In genomic region chr2:101146535-101146934, GRCh38 we compare ENCODE assay signal across 22 cellular contexts.
"Had no signal": no experiment of that assay in that cellular context is flagged by ENCODE, and none has a peak within 500 bp of the region (broad histone marks: within the 10 kb centered on the region; RNA-seq: fewer than 3 reads in every experiment).

No MANE protein-coding gene starts in this region.

- H3K4me1 ChIP-seq: parathyroid adenoma, prostate gland had no signal

- H2AFZ ChIP-seq: parathyroid adenoma had no signal

- H3K36me3 Mint-ChIP-seq: naive thymus-derived CD4-positive, alpha-beta T cell; stimulated activated memory B cell treated with anti-CD40 and anti-IgM and Interleukin-4, amounts not matched to agents 10 μg/mL and 1 μg/mL and 100 μg/mL, for 72 hours had no signal

- H3K27me3 ChIP-seq: dorsolateral prefrontal cortex, heart left ventricle, testis, tibial nerve, upper lobe of right lung, vagina had no signal

- H3K27ac Mint-ChIP-seq: naive thymus-derived CD4-positive, alpha-beta T cell; nephron progenitor cell; stimulated activated memory B cell treated with anti-CD40 and anti-IgM and Interleukin-4, amounts not matched to agents 10 μg/mL and 1 μg/mL and 100 μg/mL, for 72 hours; stimulated activated naive CD8-positive, alpha-beta T cell treated with anti-CD3 and anti-CD28 coated beads, Interleukin-15, amount 100 ng/mL, for 72 hours had no signal

- H3K9me3 Mint-ChIP-seq: stimulated activated memory B cell treated with anti-CD40 and anti-IgM and Interleukin-4, amounts not matched to agents 10 μg/mL and 1 μg/mL and 100 μg/mL, for 72 hours; stimulated activated naive CD8-positive, alpha-beta T cell treated with anti-CD3 and anti-CD28 coated beads, Interleukin-15, amount 100 ng/mL, for 72 hours had no signal

- H3K4me3 ChIP-seq: dorsolateral prefrontal cortex, heart left ventricle, prostate gland, spleen, testis, tibial nerve, upper lobe of right lung, vagina had no signal

- ATAC-seq: heart left ventricle; naive thymus-derived CD4-positive, alpha-beta T cell; sciatic nerve; stimulated activated memory B cell treated with anti-CD40 and anti-IgM and Interleukin-4, amounts not matched to agents 10 μg/mL and 1 μg/mL and 100 μg/mL, for 72 hours; stimulated activated naive CD8-positive, alpha-beta T cell treated with anti-CD3 and anti-CD28 coated beads, Interleukin-15, amount 100 ng/mL, for 72 hours; upper lobe of right lung had no signal

- H3K4me3 Mint-ChIP-seq: naive thymus-derived CD4-positive, alpha-beta T cell; nephron progenitor cell; stimulated activated memory B cell treated with anti-CD40 and anti-IgM and Interleukin-4, amounts not matched to agents 10 μg/mL and 1 μg/mL and 100 μg/mL, for 72 hours; stimulated activated naive CD8-positive, alpha-beta T cell treated with anti-CD3 and anti-CD28 coated beads, Interleukin-15, amount 100 ng/mL, for 72 hours had no signal

- H3K27ac ChIP-seq: dorsolateral prefrontal cortex, parathyroid adenoma, prostate gland, spleen, testis, tibial nerve, upper lobe of right lung, vagina had no signal

- H3K36me3 ChIP-seq: heart left ventricle, prostate gland, spleen, tibial nerve, upper lobe of right lung, vagina had no signal

- H3K9me3 ChIP-seq: prostate gland, spleen, testis, tibial nerve, upper lobe of right lung, vagina had no signal

- DNase-seq: dorsolateral prefrontal cortex; effector CD8-positive, alpha-beta T cell; foreskin melanocyte; heart left ventricle; hypothalamus; kidney glomerular epithelial cell; naive thymus-derived CD4-positive, alpha-beta T cell; nephron progenitor cell; retina; spleen; stimulated activated CD4-positive, alpha-beta T cell treated with anti-CD3 and anti-CD28 coated beads, Interleukin-15, amount 100 ng/mL, for 24 hours; stimulated activated CD4-positive, alpha-beta T cell treated with anti-CD3 and anti-CD28 coated beads, Interleukin-1b, Interleukin-23, amount 100 ng/mL, for 48 hours; stimulated activated CD4-positive, alpha-beta T cell treated with anti-CD3 and anti-CD28 coated beads, Interleukin-4, amount 100 ng/mL, for 24 hours; stimulated activated naive CD8-positive, alpha-beta T cell treated with anti-CD3 and anti-CD28 coated beads, Interleukin-15, amount 100 ng/mL, for 72 hours; testis; upper lobe of right lung had no signal
